ENCODE assay signal across 1 cellular context in the genomic region with DNA sequence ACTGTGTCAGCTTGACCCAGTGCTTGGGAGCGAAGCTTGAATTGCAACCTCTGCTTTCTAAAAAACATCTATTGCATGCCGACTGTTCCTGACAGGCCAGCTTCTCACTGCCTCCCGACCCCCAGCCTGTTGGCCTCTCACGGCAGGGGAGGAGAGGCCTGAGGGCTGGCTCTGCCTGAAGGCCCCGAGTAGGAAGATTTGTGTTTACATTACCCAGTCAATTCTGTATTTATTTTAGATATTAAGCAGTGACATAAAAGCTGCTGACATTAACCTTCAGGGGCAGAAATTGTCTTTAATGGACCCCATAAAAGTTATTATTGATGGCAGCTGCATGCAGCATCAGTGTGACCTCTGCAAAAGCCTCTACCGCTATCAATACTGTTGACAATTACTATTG.
TF ChIP-seq lines count a peak whose summit lies in the region.

No MANE protein-coding gene starts in this region.

TF ChIP-seq in SK-N-SH treated with all-trans-retinoic acid at 6 μM for 48 hours, 23 proteins besides CTCF, POLR2A, EP300 and RAD21 (continued from another document):
- TF ChIP-seq, protein P1, sequence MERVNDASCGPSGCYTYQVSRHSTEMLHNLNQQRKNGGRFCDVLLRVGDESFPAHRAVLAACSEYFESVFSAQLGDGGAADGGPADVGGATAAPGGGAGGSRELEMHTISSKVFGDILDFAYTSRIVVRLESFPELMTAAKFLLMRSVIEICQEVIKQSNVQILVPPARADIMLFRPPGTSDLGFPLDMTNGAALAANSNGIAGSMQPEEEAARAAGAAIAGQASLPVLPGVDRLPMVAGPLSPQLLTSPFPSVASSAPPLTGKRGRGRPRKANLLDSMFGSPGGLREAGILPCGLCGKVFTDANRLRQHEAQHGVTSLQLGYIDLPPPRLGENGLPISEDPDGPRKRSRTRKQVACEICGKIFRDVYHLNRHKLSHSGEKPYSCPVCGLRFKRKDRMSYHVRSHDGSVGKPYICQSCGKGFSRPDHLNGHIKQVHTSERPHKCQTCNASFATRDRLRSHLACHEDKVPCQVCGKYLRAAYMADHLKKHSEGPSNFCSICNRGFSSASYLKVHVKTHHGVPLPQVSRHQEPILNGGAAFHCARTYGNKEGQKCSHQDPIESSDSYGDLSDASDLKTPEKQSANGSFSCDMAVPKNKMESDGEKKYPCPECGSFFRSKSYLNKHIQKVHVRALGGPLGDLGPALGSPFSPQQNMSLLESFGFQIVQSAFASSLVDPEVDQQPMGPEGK (CRISPR knock-in tag; IDR thresholded peaks at IDR 0.05; ENCODE audit: borderline replicate concordance), result no peak
- TF ChIP-seq SNAI2 (CRISPR knock-in tag; IDR thresholded peaks at IDR 0.05), result no peak
- TF ChIP-seq, protein P2, sequence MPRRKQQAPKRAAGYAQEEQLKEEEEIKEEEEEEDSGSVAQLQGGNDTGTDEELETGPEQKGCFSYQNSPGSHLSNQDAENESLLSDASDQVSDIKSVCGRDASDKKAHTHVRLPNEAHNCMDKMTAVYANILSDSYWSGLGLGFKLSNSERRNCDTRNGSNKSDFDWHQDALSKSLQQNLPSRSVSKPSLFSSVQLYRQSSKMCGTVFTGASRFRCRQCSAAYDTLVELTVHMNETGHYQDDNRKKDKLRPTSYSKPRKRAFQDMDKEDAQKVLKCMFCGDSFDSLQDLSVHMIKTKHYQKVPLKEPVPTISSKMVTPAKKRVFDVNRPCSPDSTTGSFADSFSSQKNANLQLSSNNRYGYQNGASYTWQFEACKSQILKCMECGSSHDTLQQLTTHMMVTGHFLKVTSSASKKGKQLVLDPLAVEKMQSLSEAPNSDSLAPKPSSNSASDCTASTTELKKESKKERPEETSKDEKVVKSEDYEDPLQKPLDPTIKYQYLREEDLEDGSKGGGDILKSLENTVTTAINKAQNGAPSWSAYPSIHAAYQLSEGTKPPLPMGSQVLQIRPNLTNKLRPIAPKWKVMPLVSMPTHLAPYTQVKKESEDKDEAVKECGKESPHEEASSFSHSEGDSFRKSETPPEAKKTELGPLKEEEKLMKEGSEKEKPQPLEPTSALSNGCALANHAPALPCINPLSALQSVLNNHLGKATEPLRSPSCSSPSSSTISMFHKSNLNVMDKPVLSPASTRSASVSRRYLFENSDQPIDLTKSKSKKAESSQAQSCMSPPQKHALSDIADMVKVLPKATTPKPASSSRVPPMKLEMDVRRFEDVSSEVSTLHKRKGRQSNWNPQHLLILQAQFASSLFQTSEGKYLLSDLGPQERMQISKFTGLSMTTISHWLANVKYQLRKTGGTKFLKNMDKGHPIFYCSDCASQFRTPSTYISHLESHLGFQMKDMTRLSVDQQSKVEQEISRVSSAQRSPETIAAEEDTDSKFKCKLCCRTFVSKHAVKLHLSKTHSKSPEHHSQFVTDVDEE (CRISPR knock-in tag; IDR thresholded peaks at IDR 0.05), result no peak
TF ChIP-seq in SK-N-SH treated with all-trans-retinoic acid at 6 μM for 48 hours: peak in this region for 0.
